ENCODE assay signal across 21 cellular contexts in the genomic region with DNA sequence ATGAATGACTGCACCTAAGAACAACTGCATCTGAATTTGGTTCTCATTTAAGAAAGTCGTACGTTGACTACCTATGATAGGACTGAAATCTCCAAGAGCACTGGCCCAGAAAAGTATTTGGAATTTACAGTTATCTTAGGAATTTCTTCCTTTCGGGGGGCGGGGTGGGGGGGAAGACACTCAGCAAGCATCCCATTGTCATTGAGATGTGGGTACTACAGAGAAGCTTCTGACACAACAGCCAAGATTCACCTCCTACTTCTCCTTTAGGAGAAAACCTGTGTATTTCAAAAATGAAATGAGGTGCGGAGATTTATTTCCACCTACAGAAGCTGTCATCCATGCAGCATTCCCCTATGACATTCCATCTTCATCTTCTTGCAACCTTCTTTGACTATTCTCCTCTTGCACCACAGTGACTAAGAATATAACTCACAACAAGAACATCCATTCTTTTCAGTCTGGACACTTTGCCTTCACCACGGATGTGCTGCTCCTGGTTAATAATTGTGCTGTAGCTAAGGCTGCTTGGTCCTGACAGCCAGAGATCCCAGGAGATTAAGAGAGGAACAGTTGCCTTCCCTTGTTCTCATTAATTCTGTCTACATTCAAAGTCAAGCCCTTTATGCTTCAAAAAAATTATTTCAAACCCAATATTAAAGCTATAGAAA.
DNase-seq lines count a peak whose midpoint lies in the region; ATAC-seq, FAIRE-seq and TF ChIP-seq lines count a peak whose summit lies in the region.
"Had no signal": no experiment of that assay in that cellular context is flagged by ENCODE, and none has a peak within 500 bp of the region (broad histone marks: within the 10 kb centered on the region; RNA-seq: fewer than 3 reads in every experiment).

No MANE protein-coding gene starts in this region.

- no peaks in the 10 kb centered on the region for H3K36me3 ChIP-seq in HUES48 (ENCODE audit: control insufficient read depth, insufficient read depth, low read length)
- H3K36me3 ChIP-seq in H1 (ENCODE audit: control insufficient read depth in 2 of 4, insufficient read depth in 4 of 4, low read length in 3 of 4) = no peaks in the 10 kb centered on the region
- H3K36me3 ChIP-seq: MG63 had no signal

- no peak overlapping the region for H2AFZ ChIP-seq in H1 (ENCODE audit: low read length)
- H2AFZ ChIP-seq: PC-9 had no signal

- no peak overlapping the region for H2BK15ac ChIP-seq in H1 (ENCODE audit: low read length)

- TF ChIP-seq RAD21 in H1 (IDR thresholded peaks at IDR 0.05 in 1 of 2, conservative IDR thresholded peaks at IDR 0.05 in 1 of 2; ENCODE audit: low read depth in 2 of 2, low read length in 2 of 2) = no peak

- CTCF ChIA-PET in H1 (lab: Charles Lee; ENCODE audit: partially characterized antibody) = interaction anchor here (0.8 kb wide), 1 partner anchor 13 kb away, joined by 3 read pairs; no protein-coding TSS in a partner anchor

- H3K4me3 ChIP-seq in HUES48 (ENCODE audit: low read depth, low read length) (peak overlapping the region; percentile 46), H1 (ENCODE audit: extremely low read depth in 1 of 4, insufficient read depth in 2 of 4, low read depth in 3 of 4, low read length in 4 of 4) (peak overlapping the region in 2 of 4 experiments; percentile 14 to 48; a peak in 3 of 8 replicates)
- H3K4me3 ChIP-seq: MG63, PC-9 had no signal

- peak overlapping the region; percentile 34; the same call in 1 of the 2 replicates for H3K18ac ChIP-seq in H1 (ENCODE audit: extremely low read depth, low read length)

- no peak overlapping the region for H4K8ac ChIP-seq in H1 (ENCODE audit: extremely low read depth, insufficient read depth, low read length)

- H3K14ac ChIP-seq in H1 (ENCODE audit: insufficient read length) = no peak overlapping the region

- H3K9ac ChIP-seq in HUES48 (ENCODE audit: low read depth, low read length) (no peak overlapping the region), H1 (replicated peaks in 1 of 4; ENCODE audit: extremely low read depth in 1 of 4, low read depth in 3 of 4, low read length in 3 of 4) (0 out of 7 replicates have a peak overlapping the region, but pooled peaks of 1 of the 4 experiments have one; percentile 19)

- POLR2A ChIA-PET in H1 (lab: Charles Lee; ENCODE audit: partially characterized antibody) = interaction anchor here (0.7 to 1.8 kb wide), 4 partner anchors 12 to 244 kb away, joined by 3 to 9 read pairs (median 4); no protein-coding TSS in a partner anchor

- WGBS in H1 (ENCODE audit: extremely low coverage in 1 of 2, insufficient coverage in 1 of 2, insufficient read length in 1 of 2, insufficient replicate concordance in 2 of 2, low coverage in 1 of 2, low lambda C conversion rate in 2 of 2, missing lambda C conversion rate in 1 of 2), 2 experiments = 29% methylated on average over 5 of the region's 6 CpGs; no CpG with 5 or more reads in 1 of the 2 experiments

- H3K27me3 ChIP-seq in HUES48 (ENCODE audit: control insufficient read depth, insufficient read depth, low read length) (no peaks in the 10 kb centered on the region), H1 (replicated peaks in 1 of 4; ENCODE audit: control insufficient read depth in 3 of 4, extremely low read depth in 1 of 4, insufficient read depth in 3 of 4, low read length in 3 of 4) (no peaks in the 10 kb centered on the region), foreskin keratinocyte (no peaks in the 10 kb centered on the region)
- H3K27me3 ChIP-seq: MG63 had no signal

- peak overlapping the region; percentile 63 to 91 for H3K4me2 ChIP-seq in H1 (ENCODE audit: insufficient read depth in 1 of 2, low read depth in 2 of 2, low read length in 2 of 2)
- H3K4me2 ChIP-seq: PC-9 had no signal

- no peak for FAIRE-seq in H1 (lab: Jason Lieb, UNC)
- FAIRE-seq: GM12892, GM18507, H54 had no signal

- H2BK120ac ChIP-seq in H1 (replicated peaks; ENCODE audit: low read depth, low read length) = peak overlapping the region; percentile 67

- peak overlapping the region; percentile 91 for H3K27ac ChIP-seq in HUES48 (ENCODE audit: low read depth, low read length)
- H3K27ac ChIP-seq in H1 (ENCODE audit: low read depth, low read length) = peak overlapping the region; percentile 48; the same call in 1 of the 2 replicates
- no peak overlapping the region for H3K27ac ChIP-seq in foreskin keratinocyte
- H3K27ac ChIP-seq: PC-9 had no signal

- peak overlapping the region; percentile 78 for H4K5ac ChIP-seq in H1 (ENCODE audit: insufficient read length, low read depth, low read length)

- TF ChIP-seq CTCF in H1 (IDR thresholded peaks at IDR 0.05; ENCODE audit: control extremely low read depth in 1 of 3, insufficient read depth in 1 of 3, low read depth in 1 of 3, low read length in 3 of 3) = no peak
- TF ChIP-seq CTCF in foreskin keratinocyte (conservative IDR thresholded peaks at IDR 0.05) = no peak

- no peak overlapping the region for H3K56ac ChIP-seq in H1 (replicated peaks; ENCODE audit: insufficient read length, low read depth, low read length)

- H2BK5ac ChIP-seq in H1 (ENCODE audit: low read depth, low read length) = peak overlapping the region; percentile 89; the same call in 1 of the 2 replicates

- TF ChIP-seq POLR2A in H1 (IDR thresholded peaks at IDR 0.05; ENCODE audit: control extremely low read depth in 1 of 2, low read depth in 2 of 2, low read length in 2 of 2) = no peak

- no peaks in the 10 kb centered on the region for H3K79me2 ChIP-seq in H1 (ENCODE audit: control insufficient read depth in 1 of 2, insufficient read depth in 2 of 2, low read length in 2 of 2)

- H3K4ac ChIP-seq in H1 (replicated peaks; ENCODE audit: insufficient read length, low read depth, low read length) = peak overlapping the region; percentile 16

- peak overlapping the region; percentile 69 for H4K91ac ChIP-seq in H1 (replicated peaks; ENCODE audit: insufficient read length, low read length)

- no peaks in the 10 kb centered on the region for H3K9me3 ChIP-seq in HUES48 (ENCODE audit: control insufficient read depth, insufficient read depth, low read length)
- no peaks in the 10 kb centered on the region for H3K9me3 ChIP-seq in H1 (ENCODE audit: insufficient read depth in 2 of 2, low read depth in 1 of 2, low read length in 1 of 2)
- H3K9me3 ChIP-seq: MG63 had no signal

- DNase-seq in H1 (ENCODE audit: low read depth in 1 of 2, low spot score in 2 of 2) = peak in 1 of 2 experiments; percentile 25
- DNase-seq in iPS-NIHi11 (ENCODE audit: low spot score) = peak; percentile 46
- DNase-seq in renal cortical epithelial cell (ENCODE audit: low read depth) = peak; percentile 65
- no peak for DNase-seq in NCI-H345 (lab: John Stamatoyannopoulos, UW)
- no peak for DNase-seq in activated T-cell treated with anti-CD3 and anti-CD28 coated beads, Interleukin-2, amount 50 U/mL, for 48 hours
- no peak for DNase-seq in foreskin keratinocyte
- no peak for DNase-seq in HuH-7.5 (ENCODE audit: low spot score)
- DNase-seq: C1 segment of cervical spinal cord; CD8-positive, alpha-beta memory T cell; Karpas-422; MG63; NCI-H1048; NCI-H1436; NCI-H1930; NCI-H526; PC-9; SW 1271 had no signal

- H2BK12ac ChIP-seq in H1 (ENCODE audit: low read depth, low read length) = peak overlapping the region; percentile 60

- H3K4me1 ChIP-seq in HUES48 (ENCODE audit: control insufficient read depth, insufficient read depth, low read length) (peaks cover 41% of the 10 kb centered on the region), H1 (replicated peaks in 1 of 4; ENCODE audit: control insufficient read depth in 3 of 4, insufficient read depth in 4 of 4, low read length in 3 of 4) (peaks cover 0 to 21% (median 11%) of the 10 kb centered on the region in 4 experiments; a peak in 5 of 7 replicates), foreskin keratinocyte (no peaks in the 10 kb centered on the region)

- peak overlapping the region; percentile 77 for H2BK20ac ChIP-seq in H1 (ENCODE audit: low read length)

- no peak for ATAC-seq in foreskin keratinocyte

- H3K79me1 ChIP-seq in H1 (ENCODE audit: low read depth, low read length) = no peaks in the 10 kb centered on the region

- TF ChIP-seq EP300 in H1 (IDR thresholded peaks at IDR 0.05; ENCODE audit: borderline replicate concordance in 1 of 2, low read depth in 2 of 2, low read length in 2 of 2) = no peak; a peak in 1 of 3 replicates

- H2AK5ac ChIP-seq in H1 (ENCODE audit: low read depth, low read length) = no peak overlapping the region

- no peak overlapping the region for H3K23ac ChIP-seq in H1 (ENCODE audit: insufficient read length)

- H3K23me2 ChIP-seq in H1 (ENCODE audit: low read depth, low read length) = 0 out of 2 replicates have a peak, but pooled peaks cover 3% of the 10 kb centered on the region

- H4K20me1 ChIP-seq in H1 (replicated peaks in 1 of 2; ENCODE audit: control insufficient read depth in 1 of 2, insufficient read depth in 2 of 2, low read length in 2 of 2) = no peaks in the 10 kb centered on the region

TF ChIP-seq in H1, 55 proteins besides CTCF, POLR2A, EP300 and RAD21:
- peak; percentile 61 for TF ChIP-seq NANOG (IDR thresholded peaks at IDR 0.05; ENCODE audit: insufficient read depth, low read depth, low read length, poor library complexity, severe bottlenecking)
- no peak for TF ChIP-seq GTF2F1 (IDR thresholded peaks at IDR 0.05; ENCODE audit: borderline replicate concordance, low read depth, low read length)
- 0 out of 2 replicates have a peak, but pooled peaks have one; percentile 33 for TF ChIP-seq RBBP5 (IDR thresholded peaks at IDR 0.05; ENCODE audit: borderline replicate concordance, low read depth, low read length)
- TF ChIP-seq POU5F1 (IDR thresholded peaks at IDR 0.05; ENCODE audit: low read depth, low read length) = peak; percentile 55; the same call in 1 of the 2 replicates
- peak; percentile 83 for TF ChIP-seq TEAD4 (IDR thresholded peaks at IDR 0.05; ENCODE audit: low read depth, low read length)
- 0 out of 2 replicates have a peak, but pooled peaks have one; percentile 17 for TF ChIP-seq SP1 (IDR thresholded peaks at IDR 0.05; ENCODE audit: low read depth, low read length)
- TF ChIP-seq, protein P1, sequence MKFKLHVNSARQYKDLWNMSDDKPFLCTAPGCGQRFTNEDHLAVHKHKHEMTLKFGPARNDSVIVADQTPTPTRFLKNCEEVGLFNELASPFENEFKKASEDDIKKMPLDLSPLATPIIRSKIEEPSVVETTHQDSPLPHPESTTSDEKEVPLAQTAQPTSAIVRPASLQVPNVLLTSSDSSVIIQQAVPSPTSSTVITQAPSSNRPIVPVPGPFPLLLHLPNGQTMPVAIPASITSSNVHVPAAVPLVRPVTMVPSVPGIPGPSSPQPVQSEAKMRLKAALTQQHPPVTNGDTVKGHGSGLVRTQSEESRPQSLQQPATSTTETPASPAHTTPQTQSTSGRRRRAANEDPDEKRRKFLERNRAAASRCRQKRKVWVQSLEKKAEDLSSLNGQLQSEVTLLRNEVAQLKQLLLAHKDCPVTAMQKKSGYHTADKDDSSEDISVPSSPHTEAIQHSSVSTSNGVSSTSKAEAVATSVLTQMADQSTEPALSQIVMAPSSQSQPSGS (IDR thresholded peaks at IDR 0.05; ENCODE audit: low read length) = no peak
- no peak for TF ChIP-seq RFX5 (IDR thresholded peaks at IDR 0.05; ENCODE audit: borderline replicate concordance, low read depth, low read length)
- no peak for TF ChIP-seq JUND (IDR thresholded peaks at IDR 0.05; ENCODE audit: low read length)
- peak; percentile 47 for TF ChIP-seq ASH2L (IDR thresholded peaks at IDR 0.05; ENCODE audit: low read length)
- no peak for TF ChIP-seq EZH2 (IDR thresholded peaks at IDR 0.05; ENCODE audit: low read depth, low read length, severe bottlenecking)

Comparison
In these comparisons a context has a peak if more than half of its experiments do, and no peak if none do; other contexts are left out.
1. DNase-seq: peak in iPS-NIHi11 (single experiment) and renal cortical epithelial cell (single experiment); none in NCI-H345 (single experiment), activated T-cell treated with anti-CD3 and anti-CD28 coated beads, Interleukin-2, amount 50 U/mL, for 48 hours (0 of 2), foreskin keratinocyte (0 of 2) and HuH-7.5 (single experiment).